ENCODE assay signal across 1 cellular context in genomic region chr1:53945433-53946251, GRCh38.
TF ChIP-seq lines count a peak whose summit lies in the region.

Gene IFT25, minus strand, starts transcription at chr1:53945699. Its CDS starts 5,617 bp downstream, at chr1:53940082.

TF ChIP-seq in K562, 482 proteins besides CTCF, POLR2A, EP300 and RAD21 (continued from another document and continues in another):
- no peak for TF ChIP-seq DACH1 (IDR thresholded peaks at IDR 0.05; ENCODE audit: partially characterized antibody)
- TF ChIP-seq ZNF609 (CRISPR knock-in tag; IDR thresholded peaks at IDR 0.05; ENCODE audit: borderline replicate concordance), result no peak
- no peak for TF ChIP-seq ELK1 (CRISPR knock-in tag; IDR thresholded peaks at IDR 0.05)
- TF ChIP-seq ZFP36 (IDR thresholded peaks at IDR 0.05; ENCODE audit: low read depth, low read length, partially characterized antibody), result no peak
- no peak for TF ChIP-seq ZNF121 (CRISPR knock-in tag; conservative IDR thresholded peaks at IDR 0.05)
- TF ChIP-seq RBM34 (IDR thresholded peaks at IDR 0.05; ENCODE audit: borderline replicate concordance, insufficient read depth, low read length), result no peak
- 0 out of 2 replicates have a peak, but pooled peaks have one; percentile 32 for TF ChIP-seq ZNF347 (CRISPR knock-in tag; IDR thresholded peaks at IDR 0.05; ENCODE audit: low read depth)
- no peak for TF ChIP-seq ZC3H8 (IDR thresholded peaks at IDR 0.05)
- TF ChIP-seq JUN (IDR thresholded peaks at IDR 0.05; ENCODE audit: borderline replicate concordance, low read depth, low read length), result no peak
- TF ChIP-seq JUN (CRISPR knock-in tag; IDR thresholded peaks at IDR 0.05; ENCODE audit: borderline replicate concordance), result no peak
- no peak for TF ChIP-seq FOXO4 (CRISPR knock-in tag; IDR thresholded peaks at IDR 0.05)
- TF ChIP-seq ZNF655 (CRISPR knock-in tag; IDR thresholded peaks at IDR 0.05), result no peak
- TF ChIP-seq ZNF324 (CRISPR knock-in tag; IDR thresholded peaks at IDR 0.05), result no peak
- no peak for TF ChIP-seq CSDE1 (IDR thresholded peaks at IDR 0.05)
- TF ChIP-seq RERE (CRISPR knock-in tag; IDR thresholded peaks at IDR 0.05; ENCODE audit: borderline replicate concordance), result no peak
- no peak for TF ChIP-seq NFE2 (IDR thresholded peaks at IDR 0.05; ENCODE audit: low read depth)
- 0 out of 2 replicates have a peak, but pooled peaks have one; percentile 78 for TF ChIP-seq NR4A1 (CRISPR knock-in tag; IDR thresholded peaks at IDR 0.05)
- TF ChIP-seq NR4A1 (tag; IDR thresholded peaks at IDR 0.05), result no peak
- TF ChIP-seq PHB (CRISPR knock-in tag; IDR thresholded peaks at IDR 0.05), result peak; percentile 92
- no peak for TF ChIP-seq FUS (optimal IDR thresholded peaks at IDR 0.05; ENCODE audit: low read depth, low read length)
- TF ChIP-seq SP1 (CRISPR knock-in tag; IDR thresholded peaks at IDR 0.05), result 0 out of 2 replicates have a peak, but pooled peaks have one; percentile 44
- TF ChIP-seq USF2 (CRISPR knock-in tag; IDR thresholded peaks at IDR 0.05), result no peak
- peak; percentile 55 for TF ChIP-seq FIP1L1 (IDR thresholded peaks at IDR 0.05; ENCODE audit: low read depth, low read length, poor library complexity, severe bottlenecking)
- peak; percentile 87; the same call in 1 of the 2 replicates for TF ChIP-seq OTX1 (CRISPR knock-in tag; IDR thresholded peaks at IDR 0.05)
- peak; percentile 68; the same call in 1 of the 2 replicates for TF ChIP-seq ETS1 (conservative IDR thresholded peaks at IDR 0.05; ENCODE audit: control insufficient read depth, low read depth, low read length)
- TF ChIP-seq NFIC (IDR thresholded peaks at IDR 0.05), result peak; percentile 40
- no peak for TF ChIP-seq ZNF24 (IDR thresholded peaks at IDR 0.05)
- peak; percentile 70; the same call in 1 of the 2 replicates for TF ChIP-seq E2F4 (CRISPR knock-in tag; IDR thresholded peaks at IDR 0.05; ENCODE audit: low read depth)
- TF ChIP-seq U2AF2 (optimal IDR thresholded peaks at IDR 0.05; ENCODE audit: low read depth, low read length), result no peak
- no peak for TF ChIP-seq SMAD2 (IDR thresholded peaks at IDR 0.05; ENCODE audit: low read depth, low read length)
- TF ChIP-seq ZNF184 (CRISPR knock-in tag; IDR thresholded peaks at IDR 0.05), result no peak
- no peak for TF ChIP-seq KHSRP (IDR thresholded peaks at IDR 0.05)
- no peak for TF ChIP-seq CCAR2 (IDR thresholded peaks at IDR 0.05; ENCODE audit: low read depth, low read length)
- TF ChIP-seq ZNF644 (tag; IDR thresholded peaks at IDR 0.05; ENCODE audit: low read depth), result no peak
- TF ChIP-seq PHF8 (IDR thresholded peaks at IDR 0.05; ENCODE audit: borderline replicate concordance, low read length), result peak; percentile 77; the same call in 1 of the 2 replicates
- no peak for TF ChIP-seq ZNF143 (CRISPR knock-in tag; IDR thresholded peaks at IDR 0.05)
- TF ChIP-seq DEAF1 (CRISPR knock-in tag; IDR thresholded peaks at IDR 0.05), result no peak
- TF ChIP-seq TARDBP (IDR thresholded peaks at IDR 0.05), result peak; percentile 87; the same call in 1 of the 2 replicates
- TF ChIP-seq BRD4 (IDR thresholded peaks at IDR 0.05), result no peak
- no peak for TF ChIP-seq ZZZ3 (IDR thresholded peaks at IDR 0.05)
- TF ChIP-seq ZNF384 (IDR thresholded peaks at IDR 0.05; ENCODE audit: low read depth, low read length), result no peak
- no peak for TF ChIP-seq CBFA2T3 (IDR thresholded peaks at IDR 0.05)
- no peak for TF ChIP-seq WHSC1 (IDR thresholded peaks at IDR 0.05; ENCODE audit: low read length)
- no peak for TF ChIP-seq PPARD (CRISPR knock-in tag; IDR thresholded peaks at IDR 0.05)
- TF ChIP-seq PTRF (tag; IDR thresholded peaks at IDR 0.05), result no peak
